Comparison of ENCODE assay signal across 15 cellular contexts in the genomic region with DNA sequence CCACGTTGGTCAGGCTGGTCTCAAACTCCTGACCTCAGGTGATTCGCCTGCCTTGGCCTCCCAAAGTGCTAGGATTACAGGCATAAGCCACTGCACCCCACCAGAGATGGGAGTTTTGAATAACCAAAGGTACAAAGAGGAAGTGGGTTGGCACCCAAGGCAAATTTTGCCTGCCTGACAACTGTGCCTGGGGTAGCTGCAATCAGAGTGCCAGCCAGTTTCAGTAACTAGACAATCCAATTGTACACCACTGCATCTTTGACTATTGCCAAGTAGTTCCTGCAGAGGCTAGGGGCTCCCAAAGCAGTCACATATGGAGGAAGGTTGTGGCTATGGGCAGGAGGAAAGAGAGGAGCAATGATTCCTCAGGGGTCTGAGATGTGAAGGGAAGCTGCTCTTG. TPM values are rescaled to one million over a fixed set of nuclear protein-coding genes. Genes with fewer than 3 reads are reported as not detected.
A peak's percentile ranks its signal among the peaks of the same experiment; 100 is the strongest.
DNase-seq lines count a peak whose midpoint lies in the region; ATAC-seq, FAIRE-seq and TF ChIP-seq lines count a peak whose summit lies in the region.
"Had no signal": no experiment of that assay in that cellular context is flagged by ENCODE, and none has a peak within 500 bp of the region (broad histone marks: within the 10 kb centered on the region; RNA-seq: fewer than 3 reads in every experiment).

No MANE protein-coding gene starts in this region.

- no TSS peak for BruUV-seq in K562 (replicated peaks; lab: Mats Ljungman, UMichigan)

- peak; percentile 23 for TF ChIP-seq POLR2A in GM19099 (IDR thresholded peaks at IDR 0.05; ENCODE audit: extremely low read depth, insufficient read length, low read depth)
- no peak for TF ChIP-seq POLR2A in K562 (conservative IDR thresholded peaks at IDR 0.05)
- no peak for TF ChIP-seq POLR2A in uterus (IDR thresholded peaks at IDR 0.05)
- no peak for TF ChIP-seq POLR2A in sigmoid colon (IDR thresholded peaks at IDR 0.05)

- H3K4me3 ChIP-seq in GM06990 (replicated peaks; ENCODE audit: low read depth, low read length) (peak overlapping the region; percentile 37; the same call in 1 of the 2 replicates), K562 (no peak overlapping the region), uterus (no peak overlapping the region), sigmoid colon (no peak overlapping the region)

- H3K4me1 ChIP-seq in K562 (replicated peaks in 1 of 2; ENCODE audit: control insufficient read depth in 2 of 2, insufficient read depth in 2 of 2, low read length in 2 of 2) (no peaks in the 10 kb centered on the region), uterus (no peaks in the 10 kb centered on the region), sigmoid colon (peaks cover 0 to 21% (median 16%) of the 10 kb centered on the region in 4 donors)
- H3K4me1 ChIP-seq: Caco-2 had no signal

- 0% methylated on average over 2 of the region's 2 CpGs for WGBS in K562 (ENCODE audit: insufficient coverage, low coverage, missing lambda C conversion rate)
- WGBS in sigmoid colon, 2 donors, result 70% methylated on average over 2 of the region's 2 CpGs

- H3K36me3 ChIP-seq in GM06990 (ENCODE audit: control insufficient read depth, insufficient read depth, low read length) (peaks cover 2% of the 10 kb centered on the region; the same call in 1 of the 2 replicates), K562 (ENCODE audit: control insufficient read depth, insufficient read depth, low read length) (no peaks in the 10 kb centered on the region), uterus (no peaks in the 10 kb centered on the region), sigmoid colon (no peaks in the 10 kb centered on the region)

- no peak for TF ChIP-seq EP300 in K562 (IDR thresholded peaks at IDR 0.05; ENCODE audit: low read length)
- TF ChIP-seq EP300 in sigmoid colon (IDR thresholded peaks at IDR 0.05), result no peak

- H3K27ac ChIP-seq in K562 (ENCODE audit: extremely low read depth, low read depth, low read length) (no peak overlapping the region), uterus (no peak overlapping the region), sigmoid colon (no peak overlapping the region)

- TF ChIP-seq CTCF in GM06990 (IDR thresholded peaks at IDR 0.05; ENCODE audit: insufficient read depth, low read length, poor library complexity, severe bottlenecking) (no peak), K562 (IDR thresholded peaks at IDR 0.05 in 2 of 3, conservative IDR thresholded peaks at IDR 0.05 in 1 of 3; ENCODE audit: insufficient read depth in 2 of 3, low read depth in 1 of 3, low read length in 3 of 3) (no peak), uterus (IDR thresholded peaks at IDR 0.05) (no peak), sigmoid colon (IDR thresholded peaks at IDR 0.05) (no peak)

- in situ Hi-C loops in K562 (cut with MboI), result no loop called here

- H3K4me2 ChIP-seq in K562 (ENCODE audit: insufficient read depth, low read length), result no peak overlapping the region

- ATAC-seq in HG03354 (IDR thresholded peaks at IDR 0.05; ENCODE audit: poor library complexity, severe bottlenecking, unreplicated experiment) (peak; percentile 38), K562 (no peak)
- ATAC-seq: sciatic nerve had no signal

- no peaks in the 10 kb centered on the region for H3K79me2 ChIP-seq in K562 (ENCODE audit: control insufficient read depth, insufficient read depth, low read length)

- no peak for TF ChIP-seq RAD21 in K562 (CRISPR knock-in tag; conservative IDR thresholded peaks at IDR 0.05 in 1 of 2, IDR thresholded peaks at IDR 0.05 in 1 of 2)

- CTCF ChIA-PET in K562 (lab: Yijun Ruan, JAX; ENCODE audit: low intra/inter-chr PET ratio), result no interaction called here

- intact Hi-C loops in K562 (cut with micrococcal nuclease) (no loop called here), uterus (cut with DNase I; ENCODE audit: low total_unique reads) (no loop called here), sigmoid colon (cut with DNase I) (no loop called here)

- DNase-seq in GM06990 (ENCODE audit: extremely low read depth, insufficient read length), result no peak
- no peak for DNase-seq in K562 (ENCODE audit: extremely low read depth in 1 of 4, low spot score in 3 of 4)
- no peak for DNase-seq in uterus
- no peak for DNase-seq in NCI-H1105 (lab: John Stamatoyannopoulos, UW)
- no peak for DNase-seq in sigmoid colon
- DNase-seq in C1 segment of cervical spinal cord (lab: John Stamatoyannopoulos, UW), result no peak
- DNase-seq: activated CD4-positive, CD25-positive, alpha-beta regulatory T cell; amygdala; Caco-2; H9; NCI-H2029 had no signal

- H3K27me3 ChIP-seq in GM06990 (replicated peaks; ENCODE audit: control insufficient read depth, insufficient read depth, low read length) (no peaks in the 10 kb centered on the region), K562 (ENCODE audit: control insufficient read depth in 2 of 2, insufficient read depth in 2 of 2, low read length in 2 of 2) (peaks cover 48 to 87% of the 10 kb centered on the region in 2 experiments), uterus (no peaks in the 10 kb centered on the region), sigmoid colon (no peaks in the 10 kb centered on the region)

- H3K9ac ChIP-seq in K562 (ENCODE audit: insufficient read depth in 1 of 2, low read depth in 2 of 2, low read length in 2 of 2), result no peak overlapping the region

- H4K20me1 ChIP-seq in K562 (replicated peaks; ENCODE audit: control insufficient read depth, insufficient read depth, low read length), result 0 out of 2 replicates have a peak, but pooled peaks cover 3% of the 10 kb centered on the region

- H3K9me1 ChIP-seq in K562 (ENCODE audit: control insufficient read depth, insufficient read depth, low read length), result no peaks in the 10 kb centered on the region

- POLR2A ChIA-PET in K562 (lab: Yijun Ruan, JAX), result no interaction called here

- no peak for FAIRE-seq in K562 (lab: Jason Lieb, UNC)
- FAIRE-seq: RCC 7860 had no signal

- H2AFZ ChIP-seq in K562 (ENCODE audit: low read depth, low read length), result no peak overlapping the region

- no peaks in the 10 kb centered on the region for H3K9me3 ChIP-seq in K562 (replicated peaks; ENCODE audit: control insufficient read depth, insufficient read depth, low read depth, low read length)
- no peaks in the 10 kb centered on the region for H3K9me3 ChIP-seq in uterus
- no peaks in the 10 kb centered on the region for H3K9me3 ChIP-seq in sigmoid colon
- H3K9me3 ChIP-seq: Caco-2 had no signal

TF ChIP-seq in K562, 482 proteins besides CTCF, POLR2A, EP300 and RAD21:
- no peak for TF ChIP-seq MED1 (CRISPR knock-in tag; IDR thresholded peaks at IDR 0.05; ENCODE audit: borderline replicate concordance)
- 0 out of 2 replicates have a peak, but pooled peaks have one; percentile 38 for TF ChIP-seq SPI1 (IDR thresholded peaks at IDR 0.05; ENCODE audit: borderline replicate concordance, low read depth, low read length)
- no peak for TF ChIP-seq HNRNPK (IDR thresholded peaks at IDR 0.05; ENCODE audit: low read depth, low read length, poor library complexity, severe bottlenecking)
- TF ChIP-seq, protein P1, sequence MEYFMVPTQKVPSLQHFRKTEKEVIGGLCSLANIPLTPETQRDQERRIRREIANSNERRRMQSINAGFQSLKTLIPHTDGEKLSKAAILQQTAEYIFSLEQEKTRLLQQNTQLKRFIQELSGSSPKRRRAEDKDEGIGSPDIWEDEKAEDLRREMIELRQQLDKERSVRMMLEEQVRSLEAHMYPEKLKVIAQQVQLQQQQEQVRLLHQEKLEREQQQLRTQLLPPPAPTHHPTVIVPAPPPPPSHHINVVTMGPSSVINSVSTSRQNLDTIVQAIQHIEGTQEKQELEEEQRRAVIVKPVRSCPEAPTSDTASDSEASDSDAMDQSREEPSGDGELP (CRISPR knock-in tag; IDR thresholded peaks at IDR 0.05; ENCODE audit: borderline replicate concordance), result no peak
- no peak for TF ChIP-seq SRSF1 (IDR thresholded peaks at IDR 0.05; ENCODE audit: low read depth, low read length)
TF ChIP-seq in K562: peak in this region for 1.

RNA-seq across cellular contexts. Expression of a gene that starts 16.6 kb away (rescaled TPM):
- total RNA-seq in K562 (2011; cell fraction: chromatin; rRNA removed; ENCODE audit: low replicate concordance), result 0.32 and 0.51 TPM in 2 replicates
- under 0.01 TPM in 1 of 2 replicates, not detected in the other for total RNA-seq in K562 (2011; cell fraction: nucleolus; rRNA removed)
- total RNA-seq in K562 (2011; cell fraction: nucleoplasm; rRNA removed), result 0.15 TPM in 1 of 2 replicates, not detected in the other
- total RNA-seq in K562 (2014; rRNA removed) (not detected in 2 replicates), K562 (2014; rRNA removed; fragmentation: Illumina TruSeq; extraction: Trizol) (0.04 TPM in 1 of 2 replicates, not detected in the other), K562 (2015; rRNA removed; fragmentation: Illumina TruSeq; extraction: Trizol) (0.04 and 0.19 TPM in 2 replicates), K562 (2021) (0.20 and 0.27 TPM in 2 replicates), uterus (1 to 10 TPM in 1 of 4 donors, under 1 TPM in 2, not detected in 1; 0.26 to 1.7 (median 0.40) TPM), sigmoid colon (1 to 10 TPM in 3 of 4 donors, under 1 TPM in 1; 0.71 to 4.9 (median 1.2) TPM)
- polyA plus RNA-seq in K562 (2011; rRNA removed) (0.06 TPM in 1 of 2 replicates, not detected in the other), K562 (2014; fragmentation: Illumina TruSeq; extraction: Trizol) (0.12 and 0.22 TPM in 2 replicates), K562 (2014; fragmentation: Nextera tagmentation; extraction: Ambion mirVana) (not detected), K562 (2014; rRNA removed) (0.04 and 0.05 TPM in 2 replicates), sigmoid colon (1 to 10 TPM; 3.6 to 9.2 (median 8.3) TPM)
- 0.04 and 0.25 TPM in 2 replicates for polyA plus RNA-seq in K562 (2011; cell fraction: cytosol; rRNA removed)
- polyA plus RNA-seq in K562 (2011; cell fraction: nucleus; rRNA removed), result 0.14 and 0.28 TPM in 2 replicates
- polyA plus RNA-seq in K562 (2012), result 0.05 and 0.07 TPM in 2 replicates
- polyA minus RNA-seq in K562 (2011; rRNA and poly(A)+ RNA removed), result 0.03 TPM in 1 of 2 replicates, not detected in the other
- polyA minus RNA-seq in K562 (2011; cell fraction: cytosol; rRNA and poly(A)+ RNA removed), result not detected in 2 replicates
- 0.13 and 0.22 TPM in 2 replicates for polyA minus RNA-seq in K562 (2011; cell fraction: nucleus; rRNA and poly(A)+ RNA removed)
